ENCODE assay signal across 8 cellular contexts in genomic region chr5:115626444-115626823, GRCh38. TPM values are rescaled to one million over a fixed set of nuclear protein-coding genes. Genes with fewer than 3 reads are reported as not detected.
A peak's percentile ranks its signal among the peaks of the same experiment; 100 is the strongest.
DNase-seq lines count a peak whose midpoint lies in the region; ATAC-seq and TF ChIP-seq lines count a peak whose summit lies in the region.

No MANE protein-coding gene starts in this region.

- peaks cover 8% of the 10 kb centered on the region for H3K36me3 Mint-ChIP-seq in activated T-helper 1 cell treated with anti-CD3 and anti-CD28 coated beads, Interleukin-12 subunit alpha, Interleukin-12 subunit beta, Interleukin-2, Interleukin-4 antibody, amounts not matched to agents 30 ng/mL and 10 ng/mL and 1 ng/mL, durations not matched to agents 14 hours and 24 hours and 36 hours (ENCODE audit: low read depth)
- H3K36me3 Mint-ChIP-seq in stimulated activated memory B cell treated with anti-CD40 and anti-IgM and Interleukin-4, amounts not matched to agents 10 μg/mL and 1 μg/mL and 100 μg/mL, for 72 hours, result peaks cover 10% of the 10 kb centered on the region

- ATAC-seq in GM19043 (IDR thresholded peaks at IDR 0.05; ENCODE audit: low read depth, unreplicated experiment), result peak; percentile 24
- peak; percentile 21 for ATAC-seq in HG03175 (IDR thresholded peaks at IDR 0.05; ENCODE audit: unreplicated experiment)
- peak; percentile 21 for ATAC-seq in stimulated activated memory B cell treated with anti-CD40 and anti-IgM and Interleukin-4, amounts not matched to agents 10 μg/mL and 1 μg/mL and 100 μg/mL, for 72 hours

- H3K27ac ChIP-seq in hepatocyte, result peak overlapping the region; percentile 80

- TF ChIP-seq CTCF in hepatocyte (IDR thresholded peaks at IDR 0.05; ENCODE audit: poor library complexity), result no peak

- DNase-seq in AG08396 (ENCODE audit: low spot score) (peak; percentile 34), hepatocyte (ENCODE audit: low spot score) (no peak), NAMALWA (ENCODE audit: low spot score) (no peak), NCI-H1105 treated with DMSO at 0.1 percent for 48 hours (lab: John Stamatoyannopoulos, UW) (no peak)
- no peak for DNase-seq in activated T-helper 1 cell treated with anti-CD3 and anti-CD28 coated beads, Interleukin-12 subunit alpha, Interleukin-12 subunit beta, Interleukin-2, Interleukin-4 antibody, amounts not matched to agents 30 ng/mL and 10 ng/mL and 1 ng/mL, durations not matched to agents 14 hours and 24 hours and 36 hours (ENCODE audit: low spot score)

- intact Hi-C loops in activated T-helper 1 cell treated with anti-CD3 and anti-CD28 coated beads, Interleukin-12 subunit alpha, Interleukin-12 subunit beta, Interleukin-2, Interleukin-4 antibody, amounts not matched to agents 30 ng/mL and 10 ng/mL and 1 ng/mL, durations not matched to agents 14 hours and 24 hours and 36 hours (cut with micrococcal nuclease), result loop anchor here (1.0 to 5.0 kb wide), 8 partner anchors 8 to 461 kb away; partner anchors contain the start of genes AP3S1, ATG12, CCDC112 and COMMD10

- H3K9me2 ChIP-seq in hepatocyte (replicated peaks; ENCODE audit: insufficient read depth), result no peaks in the 10 kb centered on the region

- H3K79me2 ChIP-seq in hepatocyte, result peaks cover 46% of the 10 kb centered on the region

- H3K27ac Mint-ChIP-seq in activated T-helper 1 cell treated with anti-CD3 and anti-CD28 coated beads, Interleukin-12 subunit alpha, Interleukin-12 subunit beta, Interleukin-2, Interleukin-4 antibody, amounts not matched to agents 30 ng/mL and 10 ng/mL and 1 ng/mL, durations not matched to agents 14 hours and 24 hours and 36 hours, result peak overlapping the region; percentile 88
- H3K27ac Mint-ChIP-seq in stimulated activated memory B cell treated with anti-CD40 and anti-IgM and Interleukin-4, amounts not matched to agents 10 μg/mL and 1 μg/mL and 100 μg/mL, for 72 hours, result no peak overlapping the region

- H3K4me3 ChIP-seq in hepatocyte, result peak overlapping the region; percentile 35

- peaks cover 29% of the 10 kb centered on the region for H4K20me1 ChIP-seq in hepatocyte (ENCODE audit: insufficient read depth, poor library complexity, severe bottlenecking)

- H3K27me3 Mint-ChIP-seq in activated T-helper 1 cell treated with anti-CD3 and anti-CD28 coated beads, Interleukin-12 subunit alpha, Interleukin-12 subunit beta, Interleukin-2, Interleukin-4 antibody, amounts not matched to agents 30 ng/mL and 10 ng/mL and 1 ng/mL, durations not matched to agents 14 hours and 24 hours and 36 hours (ENCODE audit: insufficient read depth), result peaks cover 14% of the 10 kb centered on the region
- no peaks in the 10 kb centered on the region for H3K27me3 Mint-ChIP-seq in stimulated activated memory B cell treated with anti-CD40 and anti-IgM and Interleukin-4, amounts not matched to agents 10 μg/mL and 1 μg/mL and 100 μg/mL, for 72 hours

- no peaks in the 10 kb centered on the region for H3K27me3 ChIP-seq in hepatocyte

- H2AFZ ChIP-seq in hepatocyte, result peak overlapping the region; percentile 92

- H3K9me3 ChIP-seq in hepatocyte (ENCODE audit: low read depth), result no peaks in the 10 kb centered on the region

- no peak overlapping the region for H3K4me3 Mint-ChIP-seq in activated T-helper 1 cell treated with anti-CD3 and anti-CD28 coated beads, Interleukin-12 subunit alpha, Interleukin-12 subunit beta, Interleukin-2, Interleukin-4 antibody, amounts not matched to agents 30 ng/mL and 10 ng/mL and 1 ng/mL, durations not matched to agents 14 hours and 24 hours and 36 hours
- no peak overlapping the region for H3K4me3 Mint-ChIP-seq in stimulated activated memory B cell treated with anti-CD40 and anti-IgM and Interleukin-4, amounts not matched to agents 10 μg/mL and 1 μg/mL and 100 μg/mL, for 72 hours

- H3K4me1 Mint-ChIP-seq in activated T-helper 1 cell treated with anti-CD3 and anti-CD28 coated beads, Interleukin-12 subunit alpha, Interleukin-12 subunit beta, Interleukin-2, Interleukin-4 antibody, amounts not matched to agents 30 ng/mL and 10 ng/mL and 1 ng/mL, durations not matched to agents 14 hours and 24 hours and 36 hours (ENCODE audit: low read depth), result peaks cover 29% of the 10 kb centered on the region
- peaks cover 5% of the 10 kb centered on the region for H3K4me1 Mint-ChIP-seq in stimulated activated memory B cell treated with anti-CD40 and anti-IgM and Interleukin-4, amounts not matched to agents 10 μg/mL and 1 μg/mL and 100 μg/mL, for 72 hours

- H3K4me1 ChIP-seq in hepatocyte (ENCODE audit: insufficient read depth), result peaks cover 10% of the 10 kb centered on the region

- no peaks in the 10 kb centered on the region for H3K9me3 Mint-ChIP-seq in activated T-helper 1 cell treated with anti-CD3 and anti-CD28 coated beads, Interleukin-12 subunit alpha, Interleukin-12 subunit beta, Interleukin-2, Interleukin-4 antibody, amounts not matched to agents 30 ng/mL and 10 ng/mL and 1 ng/mL, durations not matched to agents 14 hours and 24 hours and 36 hours
- no peaks in the 10 kb centered on the region for H3K9me3 Mint-ChIP-seq in stimulated activated memory B cell treated with anti-CD40 and anti-IgM and Interleukin-4, amounts not matched to agents 10 μg/mL and 1 μg/mL and 100 μg/mL, for 72 hours

- H3K4me2 ChIP-seq in hepatocyte, result peak overlapping the region; percentile 76

- 2% methylated on average over 9 of the region's 9 CpGs for WGBS in hepatocyte (ENCODE audit: low lambda C conversion rate, missing lambda C conversion rate)

- H3K36me3 ChIP-seq in hepatocyte (replicated peaks; ENCODE audit: insufficient read depth, low read depth), result no peaks in the 10 kb centered on the region

RNA-seq across cellular contexts. Expression of gene TMED7, which starts 0.6 kb away (rescaled TPM):
- total RNA-seq in activated T-helper 1 cell treated with anti-CD3 and anti-CD28 coated beads, Interleukin-12 subunit alpha, Interleukin-12 subunit beta, Interleukin-2, Interleukin-4 antibody, amounts not matched to agents 30 ng/mL and 10 ng/mL and 1 ng/mL, durations not matched to agents 14 hours and 24 hours and 36 hours, result 43.4 and 44.0 TPM in 2 replicates
- 184 and 214 TPM in 2 replicates for total RNA-seq in hepatocyte
- 75.3 and 88.1 TPM in 2 replicates for polyA plus RNA-seq in hepatocyte

RNA-seq across cellular contexts. Expression of gene TICAM2, which starts 24.2 kb away (rescaled TPM):
- 0.59 and 1.1 TPM in 2 replicates for total RNA-seq in activated T-helper 1 cell treated with anti-CD3 and anti-CD28 coated beads, Interleukin-12 subunit alpha, Interleukin-12 subunit beta, Interleukin-2, Interleukin-4 antibody, amounts not matched to agents 30 ng/mL and 10 ng/mL and 1 ng/mL, durations not matched to agents 14 hours and 24 hours and 36 hours
- 2.1 TPM in 1 of 2 replicates, not detected in the other for total RNA-seq in hepatocyte
- 2.5 TPM in 2 replicates for polyA plus RNA-seq in hepatocyte
